15 cellular contexts compared by ENCODE assay signal in the genomic region with DNA sequence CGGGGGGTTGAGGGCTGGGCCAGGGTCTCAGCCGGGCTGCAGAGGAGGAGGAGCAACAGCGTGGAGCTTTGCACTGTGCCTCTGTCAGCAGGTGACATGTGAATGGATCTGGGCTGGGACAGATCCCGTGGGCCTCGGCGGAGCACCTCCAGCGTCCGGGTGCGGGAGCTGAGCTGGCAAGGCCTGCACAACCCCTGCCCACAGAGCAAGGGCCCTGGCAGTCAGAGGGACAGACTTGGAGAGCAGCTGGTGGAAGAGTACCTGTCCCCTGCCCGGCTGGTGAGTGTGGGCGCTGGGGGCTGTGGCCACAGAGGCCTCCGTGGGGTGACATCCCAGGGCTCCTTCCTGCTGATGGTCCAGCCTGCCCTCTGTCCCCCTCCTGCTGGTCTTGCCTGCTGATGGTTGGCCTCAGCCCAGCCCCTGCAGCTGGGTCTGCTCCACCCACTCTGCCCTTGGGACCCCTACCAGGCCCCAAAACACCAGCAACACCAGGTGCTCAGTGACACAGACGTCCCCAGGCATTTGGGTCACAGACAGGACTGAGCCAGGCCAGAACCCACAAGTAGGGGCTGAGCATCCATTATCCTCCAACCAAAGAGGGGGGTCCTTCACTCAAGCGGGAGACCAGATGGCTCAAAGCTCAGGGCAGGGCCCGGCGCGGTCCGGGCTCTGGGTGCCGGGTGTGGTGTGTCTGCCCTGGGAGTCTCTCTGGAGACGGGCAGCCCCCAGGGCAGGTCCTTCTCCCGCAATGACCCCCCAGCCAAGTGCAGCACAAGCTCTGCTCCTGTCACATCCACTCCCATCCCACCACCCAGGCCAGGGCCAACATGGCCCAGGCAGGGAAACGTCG.
"Had no signal": no experiment of that assay in that cellular context is flagged by ENCODE, and none has a peak within 500 bp of the region (broad histone marks: within the 10 kb centered on the region; RNA-seq: fewer than 3 reads in every experiment).

No MANE protein-coding gene starts in this region.

- H3K27ac Mint-ChIP-seq: activated naive CD4-positive, alpha-beta T cell treated with anti-CD3 and anti-CD28 coated beads, Interleukin-2, amount 50 U/mL, for 24 hours; activated T-helper 17 cell treated with anti-CD3 and anti-CD28 coated beads, Interleukin-2, amount 50 U/mL, for 72 hours; brain; type B pancreatic cell had no signal

- H3K27me3 Mint-ChIP-seq: activated naive CD4-positive, alpha-beta T cell treated with anti-CD3 and anti-CD28 coated beads, Interleukin-2, amount 50 U/mL, for 24 hours; activated T-helper 17 cell treated with anti-CD3 and anti-CD28 coated beads, Interleukin-2, amount 50 U/mL, for 72 hours; brain had no signal

- H3K9me3 Mint-ChIP-seq: activated naive CD4-positive, alpha-beta T cell treated with anti-CD3 and anti-CD28 coated beads, Interleukin-2, amount 50 U/mL, for 24 hours; activated T-helper 17 cell treated with anti-CD3 and anti-CD28 coated beads, Interleukin-2, amount 50 U/mL, for 72 hours; neural crest cell; type B pancreatic cell had no signal

- H3K4me3 Mint-ChIP-seq: activated naive CD4-positive, alpha-beta T cell treated with anti-CD3 and anti-CD28 coated beads, Interleukin-2, amount 50 U/mL, for 24 hours; activated T-helper 17 cell treated with anti-CD3 and anti-CD28 coated beads, Interleukin-2, amount 50 U/mL, for 72 hours; brain; neural crest cell; type B pancreatic cell had no signal

- H3K36me3 Mint-ChIP-seq: activated naive CD4-positive, alpha-beta T cell treated with anti-CD3 and anti-CD28 coated beads, Interleukin-2, amount 50 U/mL, for 24 hours; brain; type B pancreatic cell had no signal

- H3K36me3 ChIP-seq: suprapubic skin had no signal

- H3K4me3 ChIP-seq: SK-N-MC, suprapubic skin had no signal

- H3K27me3 ChIP-seq: suprapubic skin had no signal

- ATAC-seq: activated T-helper 17 cell treated with anti-CD3 and anti-CD28 coated beads, Interleukin-2, amount 50 U/mL, for 72 hours had no signal

- H3K4me1 Mint-ChIP-seq: activated T-helper 17 cell treated with anti-CD3 and anti-CD28 coated beads, Interleukin-2, amount 50 U/mL, for 72 hours had no signal

- DNase-seq: activated T-cell treated with anti-CD3 and anti-CD28 coated beads for 4 hours; effector memory CD4-positive, alpha-beta T cell; hippocampal formation; retina; small intestine; stimulated activated naive CD4-positive, alpha-beta T cell treated with Interleukin-2 at 50 U/mL for 16 hours had no signal

- H3K9me3 ChIP-seq: suprapubic skin had no signal

- H3K27ac ChIP-seq: epithelial cell of prostate, SK-N-MC, suprapubic skin, VCaP had no signal
